Comparison of ENCODE assay signal across 9 cellular contexts in genomic region chr16:85569039-85569614, GRCh38. TPM values are rescaled to one million over a fixed set of nuclear protein-coding genes. Genes with fewer than 3 reads are reported as not detected.
DNase-seq lines count a peak whose midpoint lies in the region; ATAC-seq and TF ChIP-seq lines count a peak whose summit lies in the region.
"Had no signal": no experiment of that assay in that cellular context is flagged by ENCODE, and none has a peak within 500 bp of the region (broad histone marks: within the 10 kb centered on the region; RNA-seq: fewer than 3 reads in every experiment).

No MANE protein-coding gene starts in this region.

- H3K9me3 Mint-ChIP-seq in activated naive CD8-positive, alpha-beta T cell treated with anti-CD3 and anti-CD28 coated beads for 36 hours, result peaks cover 5% of the 10 kb centered on the region

- BruUV-seq in mammary epithelial cell (replicated peaks; lab: Mats Ljungman, UMichigan), result no TSS peak

- no peaks in the 10 kb centered on the region for H3K27me3 Mint-ChIP-seq in activated naive CD8-positive, alpha-beta T cell treated with anti-CD3 and anti-CD28 coated beads for 36 hours

- H3K36me3 Mint-ChIP-seq in activated naive CD8-positive, alpha-beta T cell treated with anti-CD3 and anti-CD28 coated beads for 36 hours, result peaks cover 29% of the 10 kb centered on the region

- no peak overlapping the region for H2AFZ ChIP-seq in mammary epithelial cell (ENCODE audit: low read depth, low read length)

- TF ChIP-seq CTCF in breast epithelium (IDR thresholded peaks at IDR 0.05) (no peak), mammary epithelial cell (conservative IDR thresholded peaks at IDR 0.05 in 1 of 2, IDR thresholded peaks at IDR 0.05 in 1 of 2; ENCODE audit: extremely low read depth in 1 of 2, insufficient read depth in 1 of 2, low read depth in 1 of 2, low read length in 2 of 2) (no peak)

- H3K4me1 ChIP-seq in breast epithelium (peaks cover 12 to 17% of the 10 kb centered on the region in 2 donors), mammary epithelial cell (ENCODE audit: insufficient read depth, low read length) (peaks cover 23% of the 10 kb centered on the region), mucosa of rectum (ENCODE audit: control insufficient read depth in 2 of 2, insufficient read depth in 2 of 2, low read length in 2 of 2) (peaks cover 74 to 76% of the 10 kb centered on the region in 2 donors)

- 82% methylated on average over 7 of the region's 11 CpGs for WGBS in mammary epithelial cell (ENCODE audit: low coverage, missing lambda C conversion rate)

- H3K27ac ChIP-seq in breast epithelium, result peak overlapping the region; percentile 79 to 93
- H3K27ac ChIP-seq in mammary epithelial cell (ENCODE audit: insufficient read depth, low read depth, low read length), result no peak overlapping the region
- H3K27ac ChIP-seq in mucosa of rectum (ENCODE audit: low read depth in 2 of 2, low read length in 2 of 2), result peak overlapping the region; percentile 75 to 94

- H3K4me1 Mint-ChIP-seq in activated naive CD8-positive, alpha-beta T cell treated with anti-CD3 and anti-CD28 coated beads for 36 hours, result peaks cover 62% of the 10 kb centered on the region

- no peaks in the 10 kb centered on the region for H3K27me3 ChIP-seq in breast epithelium
- H3K27me3 ChIP-seq in mammary epithelial cell (ENCODE audit: insufficient read depth, low read length), result no peaks in the 10 kb centered on the region
- H3K27me3 ChIP-seq in mucosa of rectum (ENCODE audit: control insufficient read depth in 2 of 2, insufficient read depth in 2 of 2, low read length in 2 of 2), result no peaks in the 10 kb centered on the region

- H3K4me3 ChIP-seq in breast epithelium (no peak overlapping the region), mammary epithelial cell (replicated peaks in 1 of 3; ENCODE audit: insufficient read depth in 1 of 3, low read depth in 2 of 3, low read length in 3 of 3) (no peak overlapping the region), mucosa of rectum (ENCODE audit: low read length in 2 of 2) (peak overlapping the region in 1 of 2 donors; percentile 31)

- ATAC-seq in GM18858 (IDR thresholded peaks at IDR 0.05; ENCODE audit: unreplicated experiment) (no peak), HG03039 (IDR thresholded peaks at IDR 0.05; ENCODE audit: unreplicated experiment) (no peak), GM18868 (IDR thresholded peaks at IDR 0.05; ENCODE audit: unreplicated experiment) (no peak)
- ATAC-seq: Right ventricle myocardium inferior had no signal

- H3K36me3 ChIP-seq in breast epithelium (no peaks in the 10 kb centered on the region), mammary epithelial cell (ENCODE audit: insufficient read depth, low read length) (no peaks in the 10 kb centered on the region), mucosa of rectum (ENCODE audit: control insufficient read depth in 2 of 2, insufficient read depth in 2 of 2, low read length in 2 of 2) (no peaks in the 10 kb centered on the region)

- no peak overlapping the region for H3K4me3 Mint-ChIP-seq in activated naive CD8-positive, alpha-beta T cell treated with anti-CD3 and anti-CD28 coated beads for 36 hours

- no peak overlapping the region for H3K4me2 ChIP-seq in mammary epithelial cell (ENCODE audit: insufficient read depth, low read depth, low read length)

- peak overlapping the region; percentile 89 for H3K27ac Mint-ChIP-seq in activated naive CD8-positive, alpha-beta T cell treated with anti-CD3 and anti-CD28 coated beads for 36 hours

- no peak for TF ChIP-seq POLR2A in breast epithelium (IDR thresholded peaks at IDR 0.05)

- DNase-seq in breast epithelium (ENCODE audit: low spot score in 2 of 2), result no peak
- DNase-seq in mammary epithelial cell, result no peak
- no peak for DNase-seq in activated naive CD8-positive, alpha-beta T cell treated with anti-CD3 and anti-CD28 coated beads for 36 hours
- no peak for DNase-seq in hepatic stellate cell (ENCODE audit: low spot score)

- in situ Hi-C loops in mammary epithelial cell (cut with MboI; ENCODE audit: low sequenced_read_pairs in 2 of 2), result no loop called here

- CTCF ChIA-PET in mammary epithelial cell (lab: Charles Lee; ENCODE audit: low non-redundant PET), result no interaction called here

- H4K20me1 ChIP-seq in mammary epithelial cell (ENCODE audit: insufficient read depth, low read length), result peaks cover 2% of the 10 kb centered on the region

- peaks cover 18% of the 10 kb centered on the region for H3K79me2 ChIP-seq in mammary epithelial cell (ENCODE audit: insufficient read depth, low read length)

- dilution Hi-C loops in mammary epithelial cell (cut with HindIII; ENCODE audit: low sequenced_read_pairs), result no loop called here

- H3K9me3 ChIP-seq in breast epithelium (peaks cover 0 to 6% of the 10 kb centered on the region in 2 donors), mammary epithelial cell (replicated peaks; ENCODE audit: insufficient read depth, low read length) (no peaks in the 10 kb centered on the region), mucosa of rectum (ENCODE audit: control insufficient read depth in 2 of 2, low read length in 2 of 2) (peaks cover 0 to 2% of the 10 kb centered on the region in 2 donors)

- H3K9ac ChIP-seq in mammary epithelial cell (ENCODE audit: insufficient read depth, low read length) (no peak overlapping the region), mucosa of rectum (ENCODE audit: low read depth in 1 of 2, low read length in 2 of 2) (peak overlapping the region; percentile 26 to 61)

- intact Hi-C loops in breast epithelium (cut with DNase I; ENCODE audit: low total_unique reads) (no loop called here), mammary epithelial cell (cut with micrococcal nuclease) (no loop called here)

RNA-seq across cellular contexts. Expression of gene GSE1, which starts 44.0 kb away (rescaled TPM):
- total RNA-seq in breast epithelium, result 100 to 1,000 TPM in 1 of 3 donors, 10 to 100 TPM in 2; 52.3 to 105 (median 60.7) TPM
- total RNA-seq in mammary epithelial cell, result 10 to 100 TPM; 19.3 to 24.3 TPM
- 5.2 TPM for polyA plus RNA-seq in mammary epithelial cell
- polyA minus RNA-seq in mammary epithelial cell, result 8.5 TPM
- total RNA-seq in activated naive CD8-positive, alpha-beta T cell treated with anti-CD3 and anti-CD28 coated beads for 36 hours, result 10 to 100 TPM; 25.1 to 27.6 TPM
